8 cellular contexts compared by ENCODE assay signal in the genomic region with DNA sequence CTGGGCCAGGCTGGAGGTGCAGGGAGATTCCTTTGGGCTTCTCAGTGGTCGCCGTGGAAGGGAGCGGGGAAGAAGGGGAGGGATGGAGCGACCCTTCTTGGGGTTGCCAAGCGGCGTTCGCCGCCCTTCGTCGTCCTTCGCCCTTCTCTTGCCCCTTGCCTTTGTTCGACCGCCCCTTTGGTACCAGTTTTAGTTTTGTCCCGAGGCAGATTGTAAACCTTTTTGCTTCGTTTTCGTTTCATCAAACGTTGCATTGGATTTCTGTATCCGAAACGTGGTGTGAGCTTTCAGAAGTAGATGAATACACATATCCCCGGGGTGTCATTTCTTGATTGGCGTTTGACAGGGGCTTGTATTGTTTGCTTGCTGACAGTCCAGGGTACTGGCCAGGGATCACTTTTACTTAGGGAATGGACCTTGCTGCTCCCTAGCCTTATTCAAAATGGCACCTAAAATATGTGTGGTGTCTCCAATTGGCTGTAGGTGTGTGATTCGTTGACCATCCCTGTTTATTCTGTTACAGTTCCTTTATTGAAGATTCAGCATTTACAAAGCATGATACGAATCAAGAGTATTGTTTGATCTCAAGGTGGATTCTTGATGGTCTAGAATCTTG. TPM values are rescaled to one million over a fixed set of nuclear protein-coding genes. Genes with fewer than 3 reads are reported as not detected.
DNase-seq lines count a peak whose midpoint lies in the region; ATAC-seq, FAIRE-seq and TF ChIP-seq lines count a peak whose summit lies in the region.

No MANE protein-coding gene starts in this region.

- H3K4me3 ChIP-seq in Loucy (ENCODE audit: low read length, poor library complexity, severe bottlenecking) (peak overlapping the region; percentile 95), astrocyte of the spinal cord (ENCODE audit: low read depth, low read length) (peak overlapping the region; percentile 56), kidney (ENCODE audit: low read length in 2 of 2) (peak overlapping the region; percentile 72 to 93), testis (peak overlapping the region; percentile 90 to 98)

- H3K9me3 Mint-ChIP-seq in activated CD4-positive, alpha-beta T cell treated with anti-CD3 and anti-CD28 coated beads, Interleukin-2, amount 10 ng/mL, durations not matched to agents 24 days and 14 days, result no peaks in the 10 kb centered on the region

- TF ChIP-seq CTCF in Loucy (conservative IDR thresholded peaks at IDR 0.05; ENCODE audit: low read length), result no peak
- TF ChIP-seq CTCF in astrocyte of the spinal cord (IDR thresholded peaks at IDR 0.05; ENCODE audit: low read depth, low read length), result no peak
- TF ChIP-seq CTCF in kidney (IDR thresholded peaks at IDR 0.05; ENCODE audit: borderline replicate concordance, extremely low read depth, insufficient read depth), result no peak
- no peak for TF ChIP-seq CTCF in testis (IDR thresholded peaks at IDR 0.05)

- DNase-seq in activated CD4-positive, alpha-beta T cell treated with anti-CD3 and anti-CD28 coated beads, Interleukin-2, amount 10 ng/mL, durations not matched to agents 24 days and 14 days, result peak; percentile 70
- no peak for DNase-seq in activated CD4-positive, alpha-beta T cell treated with anti-CD3 and anti-CD28 coated beads, Interleukin-2, amount 50 U/mL, for 48 hours
- DNase-seq in astrocyte of the spinal cord (ENCODE audit: low read depth, low spot score) (no peak), kidney (no peak), testis (no peak), NCI-H2107 treated with DMSO at 0.1 percent for 48 hours (lab: John Stamatoyannopoulos, UW; ENCODE audit: unreplicated experiment) (no peak)

- H3K9ac ChIP-seq in Loucy (ENCODE audit: low read depth, low read length, poor library complexity, severe bottlenecking) (peak overlapping the region; percentile 87), kidney (ENCODE audit: low read length in 2 of 2) (peak overlapping the region; percentile 90 to 93)

- WGBS in testis, 2 donors, result 2 to 5% methylated on average over 18 to 23 of the region's 23 CpGs

- no peaks in the 10 kb centered on the region for H3K9me3 ChIP-seq in Loucy (ENCODE audit: insufficient read depth, low read depth, low read length)
- H3K9me3 ChIP-seq in kidney (ENCODE audit: control insufficient read depth in 1 of 2, low read length in 2 of 2), result no peaks in the 10 kb centered on the region
- H3K9me3 ChIP-seq in testis, result no peaks in the 10 kb centered on the region

- H3K27me3 ChIP-seq in Loucy (ENCODE audit: insufficient read depth, low read length, poor library complexity, severe bottlenecking) (no peaks in the 10 kb centered on the region), testis (no peaks in the 10 kb centered on the region)

- H3K36me3 ChIP-seq in Loucy (ENCODE audit: insufficient read depth, low read length) (peaks cover 10% of the 10 kb centered on the region), kidney (ENCODE audit: control insufficient read depth in 1 of 2, insufficient read depth in 2 of 2, low read length in 2 of 2) (no peaks in the 10 kb centered on the region), testis (ENCODE audit: low read depth, missing control alignments) (no peaks in the 10 kb centered on the region)

- no peak for ATAC-seq in HG02885 (IDR thresholded peaks at IDR 0.05; ENCODE audit: poor library complexity, unreplicated experiment)

- peak overlapping the region in 1 of 2 donors; percentile 82 for H3K27ac ChIP-seq in kidney (ENCODE audit: low read depth in 2 of 2, low read length in 2 of 2)
- H3K27ac ChIP-seq in testis, result peak overlapping the region; percentile 63 to 82

- in situ Hi-C loops in astrocyte of the spinal cord (cut with HindIII; ENCODE audit: low sequenced_read_pairs), result no loop called here

- H4K20me1 ChIP-seq in Loucy (ENCODE audit: insufficient read depth, low read length, poor library complexity, severe bottlenecking), result peaks cover 50% of the 10 kb centered on the region

- peak overlapping the region; percentile 93 for H3K27ac Mint-ChIP-seq in activated CD4-positive, alpha-beta T cell treated with anti-CD3 and anti-CD28 coated beads, Interleukin-2, amount 10 ng/mL, durations not matched to agents 24 days and 14 days

- peak overlapping the region; percentile 96 for H3K4me3 Mint-ChIP-seq in activated CD4-positive, alpha-beta T cell treated with anti-CD3 and anti-CD28 coated beads, Interleukin-2, amount 10 ng/mL, durations not matched to agents 24 days and 14 days

- no peaks in the 10 kb centered on the region for H3K9me2 ChIP-seq in Loucy (replicated peaks; ENCODE audit: low read depth, low read length)

- H3K79me2 ChIP-seq in Loucy (ENCODE audit: insufficient read depth, low read length), result peaks cover 57% of the 10 kb centered on the region

- H3K4me1 ChIP-seq in Loucy (ENCODE audit: insufficient read depth, low read length, poor library complexity, severe bottlenecking) (peaks cover 41% of the 10 kb centered on the region), kidney (ENCODE audit: control insufficient read depth in 1 of 2, insufficient read depth in 1 of 2, low read depth in 1 of 2, low read length in 2 of 2) (peaks cover 0 to 8% of the 10 kb centered on the region in 2 donors), testis (peaks cover 13% of the 10 kb centered on the region)

- peak overlapping the region; percentile 89 for H3K4me2 ChIP-seq in Loucy (ENCODE audit: low read depth, low read length, poor library complexity, severe bottlenecking)

- H3K27me3 Mint-ChIP-seq in activated CD4-positive, alpha-beta T cell treated with anti-CD3 and anti-CD28 coated beads, Interleukin-2, amount 10 ng/mL, durations not matched to agents 24 days and 14 days, result no peaks in the 10 kb centered on the region

- peaks cover 19% of the 10 kb centered on the region for H3K4me1 Mint-ChIP-seq in activated CD4-positive, alpha-beta T cell treated with anti-CD3 and anti-CD28 coated beads, Interleukin-2, amount 10 ng/mL, durations not matched to agents 24 days and 14 days

- no peaks in the 10 kb centered on the region for H3F3A ChIP-seq in Loucy (ENCODE audit: low read depth)

- peak overlapping the region; percentile 68; the same call in 1 of the 2 replicates for H2AFZ ChIP-seq in Loucy (ENCODE audit: low read length)

- no peak for FAIRE-seq in kidney (lab: Jason Lieb, UNC)

- intact Hi-C loops in activated CD4-positive, alpha-beta T cell treated with anti-CD3 and anti-CD28 coated beads, Interleukin-2, amount 10 ng/mL, durations not matched to agents 24 days and 14 days (cut with micrococcal nuclease), result loop anchor here (5.0 kb wide), 1 partner anchor 653 kb away; a partner anchor contains a TSS
- intact Hi-C loops in kidney (cut with DNase I), result no loop called here
- intact Hi-C loops in testis (cut with DNase I; ENCODE audit: low total_unique reads), result no loop called here

- TF ChIP-seq POLR2A in testis (IDR thresholded peaks at IDR 0.05), result no peak

- H3K36me3 Mint-ChIP-seq in activated CD4-positive, alpha-beta T cell treated with anti-CD3 and anti-CD28 coated beads, Interleukin-2, amount 10 ng/mL, durations not matched to agents 24 days and 14 days (ENCODE audit: low read depth), result peaks cover 13% of the 10 kb centered on the region

RNA-seq across cellular contexts. Expression of a gene that starts 0.8 kb away (rescaled TPM):
- total RNA-seq in activated CD4-positive, alpha-beta T cell treated with anti-CD3 and anti-CD28 coated beads, Interleukin-2, amount 10 ng/mL, durations not matched to agents 24 days and 14 days, result 97.9 and 103 TPM in 2 replicates
- total RNA-seq in kidney (41.9 TPM), testis (10 to 100 TPM; 33.4 to 42.3 TPM)
- polyA plus RNA-seq in kidney (ENCODE audit: insufficient read depth, low read depth, low replicate concordance) (27.1 TPM), testis (ENCODE audit: insufficient read depth, low read depth, low replicate concordance) (42.8 TPM)
